8 cellular contexts compared by ENCODE assay signal in the genomic region with DNA sequence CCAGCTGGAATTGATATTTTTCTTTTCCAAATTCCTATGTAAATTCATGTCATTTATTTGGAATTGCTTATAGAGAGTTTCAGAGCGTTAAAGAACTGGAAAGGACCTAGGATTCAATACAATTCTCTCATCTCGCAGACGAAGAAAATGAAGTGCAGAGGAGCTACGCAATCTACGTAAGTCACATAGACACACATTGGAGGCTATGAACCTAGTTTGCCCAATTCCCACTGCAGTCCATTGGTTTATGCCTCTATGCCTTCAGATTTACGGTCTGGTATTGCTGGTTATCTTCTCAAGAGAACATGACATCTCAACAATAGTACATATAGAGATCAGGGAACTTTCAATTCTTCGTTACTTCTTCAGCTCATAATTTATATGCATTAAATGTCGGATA. TPM values are rescaled to one million over a fixed set of nuclear protein-coding genes. Genes with fewer than 3 reads are reported as not detected.
DNase-seq lines count a peak whose midpoint lies in the region; ATAC-seq and TF ChIP-seq lines count a peak whose summit lies in the region.

No MANE protein-coding gene starts in this region.

- H3K9ac ChIP-seq in endodermal cell (ENCODE audit: extremely low read depth, low read length, poor library complexity, severe bottlenecking), result no peak overlapping the region

- H3K36me3 Mint-ChIP-seq in endodermal cell (ENCODE audit: low read depth), result peaks cover 5% of the 10 kb centered on the region

- H3K36me3 ChIP-seq in PC-9 (ENCODE audit: low read depth) (no peaks in the 10 kb centered on the region), endodermal cell (ENCODE audit: control insufficient read depth, insufficient read depth, low read length) (peaks cover 3% of the 10 kb centered on the region)

- no peaks in the 10 kb centered on the region for H3K27me3 ChIP-seq in PC-9 (ENCODE audit: insufficient read depth, low read depth)
- H3K27me3 ChIP-seq in endodermal cell (ENCODE audit: control insufficient read depth, insufficient read depth, low read length, poor library complexity, severe bottlenecking), result no peaks in the 10 kb centered on the region

- no TSS peak for BruUV-seq in PC-9 (replicated peaks; lab: Mats Ljungman, UMichigan)

- H3K4me3 ChIP-seq in PC-9 (no peak overlapping the region; the same call in 1 of the 2 replicates), endodermal cell (ENCODE audit: low read length) (no peak overlapping the region)

- H3K27ac Mint-ChIP-seq in endodermal cell, result no peak overlapping the region

- peak overlapping the region; percentile 94; the same call in 1 of the 2 replicates for H3K4me2 ChIP-seq in PC-9

- H4K20me1 ChIP-seq in PC-9 (ENCODE audit: insufficient read depth), result peaks cover 28% of the 10 kb centered on the region

- CTCF ChIA-PET in PC-9 (lab: Charles Lee), result interaction anchor here (0.8 kb wide), 1 partner anchor 27 kb away, joined by 3 read pairs; no protein-coding TSS in a partner anchor

- POLR2A ChIA-PET in PC-9 (lab: Charles Lee; ENCODE audit: unreplicated experiment), result interaction anchor here (0.6 kb wide), 2 partner anchors 33 to 1784 kb away, joined by 3 read pairs; no protein-coding TSS in a partner anchor

- in situ Hi-C loops in G401 (cut with HindIII; ENCODE audit: low sequenced_read_pairs), result no loop called here

- peaks cover 22% of the 10 kb centered on the region for H3K27me3 Mint-ChIP-seq in endodermal cell (ENCODE audit: insufficient read depth)

- H3K27ac ChIP-seq in PC-9 (peak overlapping the region; percentile 11; the same call in 1 of the 2 replicates), endodermal cell (ENCODE audit: low read depth, low read length) (no peak overlapping the region)

- peaks cover 33% of the 10 kb centered on the region; the same call in 1 of the 2 replicates for H3F3A ChIP-seq in PC-9 (ENCODE audit: insufficient read depth, low read depth)

- H3K4me1 Mint-ChIP-seq in endodermal cell, result peaks cover 19% of the 10 kb centered on the region

- TF ChIP-seq CTCF in PC-9 (conservative IDR thresholded peaks at IDR 0.05), result no peak
- no peak for TF ChIP-seq CTCF in endodermal cell (conservative IDR thresholded peaks at IDR 0.05)

- H3K9me2 ChIP-seq in PC-9 (ENCODE audit: insufficient read depth), result no peaks in the 10 kb centered on the region

- H2AFZ ChIP-seq in PC-9, result no peak overlapping the region; the same call in 1 of the 2 replicates

- H3K4me1 ChIP-seq in PC-9 (replicated peaks; ENCODE audit: insufficient read depth) (peaks cover 18% of the 10 kb centered on the region), endodermal cell (ENCODE audit: control insufficient read depth, insufficient read depth, low read length) (peaks cover 6% of the 10 kb centered on the region)

- 94 to 100% methylated on average over 5 to 7 of the region's 8 CpGs for WGBS in endodermal cell (ENCODE audit: insufficient coverage in 1 of 2, insufficient read length in 1 of 2), 2 experiments

- H3K9me3 ChIP-seq in PC-9 (ENCODE audit: insufficient read depth, low read depth) (no peaks in the 10 kb centered on the region), endodermal cell (ENCODE audit: control insufficient read depth, low read length) (no peaks in the 10 kb centered on the region)

- no peak for ATAC-seq in GM21367 (IDR thresholded peaks at IDR 0.05; ENCODE audit: unreplicated experiment)
- no peak for ATAC-seq in HG02571 (IDR thresholded peaks at IDR 0.05; ENCODE audit: unreplicated experiment)
- no peak for ATAC-seq in esophagus mucosa

- H3K79me2 ChIP-seq in PC-9 (ENCODE audit: low read depth), result peaks cover 34% of the 10 kb centered on the region

- DNase-seq in G401 (ENCODE audit: low spot score), result peak; percentile 46
- no peak for DNase-seq in PC-9
- no peak for DNase-seq in endodermal cell
- peak; percentile 2 for DNase-seq in putamen (ENCODE audit: low spot score)
- DNase-seq in AG20443 (ENCODE audit: low spot score), result no peak

- intact Hi-C loops in PC-9 (cut with micrococcal nuclease; ENCODE audit: unreplicated experiment), result no loop called here

- H3K4me3 Mint-ChIP-seq in endodermal cell, result peak overlapping the region; percentile 87

- no peaks in the 10 kb centered on the region for H3K9me3 Mint-ChIP-seq in endodermal cell

RNA-seq across cellular contexts. Expression of a gene that starts 1.0 kb away (rescaled TPM):
- 48.7 and 67.3 TPM in 2 replicates for total RNA-seq in G401 (2014; rRNA removed; shearing (Covaris generic))
- 18.3 and 26.2 TPM in 2 replicates for total RNA-seq in PC-9 (2021)
- 10 to 100 TPM; 61.1 to 66.9 TPM for total RNA-seq in endodermal cell
- polyA plus RNA-seq in endodermal cell (2013, experiment 1 of 2), result 53.1 TPM
- polyA plus RNA-seq in endodermal cell (2013, experiment 2 of 2), result 49.7 TPM
- total RNA-seq in esophagus mucosa, result 12.6 TPM

Comparison
In these comparisons a context has a peak if more than half of its experiments do, and no peak if none do; other contexts are left out.
1. DNase-seq: peak in G401 (single experiment) and putamen (single experiment); none in PC-9 (0 of 2), endodermal cell (single experiment) and AG20443 (single experiment).